ENCODE assay signal across 1 cellular context in the genomic region with DNA sequence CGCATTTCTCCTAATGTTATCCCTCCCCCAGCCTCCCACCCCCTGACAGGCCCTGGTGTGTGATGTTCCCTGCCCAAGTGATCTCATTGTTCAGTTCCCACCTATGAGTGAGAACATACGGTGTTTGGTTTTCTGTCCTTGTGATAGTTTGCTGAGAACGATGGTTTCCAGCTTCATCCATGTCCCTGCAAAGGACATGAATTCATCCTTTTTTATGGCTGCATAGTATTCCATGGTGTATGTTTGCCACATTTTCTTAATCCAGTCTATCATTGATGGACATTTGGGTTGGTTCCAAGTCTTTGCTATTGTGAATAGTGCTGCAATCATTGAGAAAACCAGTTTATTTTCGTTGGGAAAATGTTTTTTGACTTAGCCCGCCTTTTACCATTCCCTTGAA. TPM values are rescaled to one million over a fixed set of nuclear protein-coding genes. Genes with fewer than 3 reads are reported as not detected.
"Had no signal": no experiment of that assay in that cellular context is flagged by ENCODE, and none has a peak within 500 bp of the region (broad histone marks: within the 10 kb centered on the region; RNA-seq: fewer than 3 reads in every experiment).

No MANE protein-coding gene starts in this region.

RNA-seq across cellular contexts. Expression of gene GPC5, which starts 18.2 kb away (rescaled TPM):
- total RNA-seq: MCF 10A had no signal
